Comparison of ENCODE assay signal across 8 cellular contexts in the genomic region with DNA sequence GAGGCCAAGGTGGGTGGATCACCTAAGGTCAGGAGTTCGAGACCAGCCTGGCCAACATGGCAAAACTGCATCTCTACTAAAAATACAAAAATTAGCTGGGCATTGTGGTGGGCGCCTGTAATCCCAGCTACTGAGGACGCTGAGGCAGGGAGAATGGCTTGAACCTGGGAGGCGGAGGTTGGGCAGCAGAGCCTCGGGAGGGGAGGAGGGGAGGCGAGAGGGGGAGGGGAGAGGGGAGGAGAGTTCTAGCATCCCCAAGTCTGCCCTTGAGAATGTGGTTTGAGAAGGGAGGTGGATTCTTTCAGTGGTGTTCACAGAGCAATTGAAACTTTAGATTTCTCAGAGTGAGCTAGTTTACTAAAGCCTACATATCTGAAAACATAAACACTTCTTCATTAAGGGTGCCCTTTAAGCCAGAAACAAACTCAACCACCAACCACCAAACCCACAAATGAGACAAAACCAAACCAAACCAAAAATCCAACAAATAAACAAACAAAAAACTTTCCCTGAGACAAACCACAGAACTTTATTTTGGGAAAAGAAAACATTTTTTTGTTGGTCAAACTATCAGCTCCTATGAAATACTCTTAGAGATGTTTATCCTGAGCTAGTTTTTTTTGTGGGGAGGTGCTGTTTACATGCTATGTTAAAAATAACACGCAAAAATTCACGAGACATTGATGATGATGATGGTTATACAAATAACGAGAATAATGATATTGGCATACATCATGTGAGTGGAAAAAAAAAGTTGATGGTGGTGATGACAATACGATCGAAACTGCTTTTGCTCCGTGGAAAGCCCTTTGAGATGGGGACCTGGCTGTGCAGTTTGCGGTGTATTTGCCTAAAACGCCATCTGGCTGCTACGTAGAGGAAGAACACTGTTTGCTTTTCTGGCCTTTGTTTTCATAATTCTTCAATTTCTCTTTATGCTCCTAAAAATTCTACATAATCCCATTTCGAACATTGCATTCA.
DNase-seq lines count a peak whose midpoint lies in the region; ATAC-seq and FAIRE-seq lines count a peak whose summit lies in the region.

No MANE protein-coding gene starts in this region.

- H3K4me1 Mint-ChIP-seq in activated CD8-positive, alpha-beta memory T cell treated with anti-CD3 and anti-CD28 coated beads, Interleukin-2, amount 10 ng/mL, durations not matched to agents 7 days and 5 days, result peaks cover 22% of the 10 kb centered on the region

- CTCF ChIA-PET in activated CD8-positive, alpha-beta memory T cell treated with anti-CD3 and anti-CD28 coated beads, Interleukin-2, amount 10 ng/mL, durations not matched to agents 7 days and 5 days (lab: Charles Lee), result interaction anchor here (0.7 to 1.2 kb wide), 4 partner anchors 100 to 160 kb away, joined by 3 to 15 read pairs (median 4); no protein-coding TSS in a partner anchor

- no peaks in the 10 kb centered on the region for H3K9me3 Mint-ChIP-seq in activated CD8-positive, alpha-beta memory T cell treated with anti-CD3 and anti-CD28 coated beads, Interleukin-2, amount 10 ng/mL, durations not matched to agents 7 days and 5 days (ENCODE audit: low read depth)

- no peaks in the 10 kb centered on the region for H3K36me3 Mint-ChIP-seq in activated CD8-positive, alpha-beta memory T cell treated with anti-CD3 and anti-CD28 coated beads, Interleukin-2, amount 10 ng/mL, durations not matched to agents 7 days and 5 days

- H3K27ac Mint-ChIP-seq in activated CD8-positive, alpha-beta memory T cell treated with anti-CD3 and anti-CD28 coated beads, Interleukin-2, amount 10 ng/mL, durations not matched to agents 7 days and 5 days, result peak overlapping the region; percentile 66

- ATAC-seq in activated CD8-positive, alpha-beta memory T cell treated with anti-CD3 and anti-CD28 coated beads, Interleukin-2, amount 10 ng/mL, durations not matched to agents 7 days and 5 days, result no peak
- ATAC-seq in HG02852 (IDR thresholded peaks at IDR 0.05; ENCODE audit: unreplicated experiment) (peak; percentile 20), GM19035 (IDR thresholded peaks at IDR 0.05; ENCODE audit: unreplicated experiment) (no peak)

- DNase-seq in activated CD8-positive, alpha-beta memory T cell treated with anti-CD3 and anti-CD28 coated beads, Interleukin-2, amount 10 ng/mL, durations not matched to agents 7 days and 5 days, result peak; percentile 72
- no peak for DNase-seq in activated CD8-positive, alpha-beta memory T cell treated with anti-CD3 and anti-CD28 coated beads for 24 hours
- DNase-seq in NCI-H69 (lab: John Stamatoyannopoulos, UW) (peak; percentile 61), frontal cortex (ENCODE audit: low spot score in 2 of 2) (peak; percentile 42 to 46)
- DNase-seq in activated effector memory CD4-positive, alpha-beta T cell treated with Interleukin-2 at 50 U/mL for 16 hours, result peak; percentile 5
- peak; percentile 58 for DNase-seq in stimulated activated CD4-positive, alpha-beta T cell treated with anti-CD3 and anti-CD28 coated beads, Interleukin-4, amount 100 ng/mL, for 24 hours

- FAIRE-seq in frontal cortex (lab: Jason Lieb, UNC), result peak; percentile 54

- peak overlapping the region; percentile 50 for H3K4me3 Mint-ChIP-seq in activated CD8-positive, alpha-beta memory T cell treated with anti-CD3 and anti-CD28 coated beads, Interleukin-2, amount 10 ng/mL, durations not matched to agents 7 days and 5 days

- H3K27me3 Mint-ChIP-seq in activated CD8-positive, alpha-beta memory T cell treated with anti-CD3 and anti-CD28 coated beads, Interleukin-2, amount 10 ng/mL, durations not matched to agents 7 days and 5 days, result peaks cover 34% of the 10 kb centered on the region
